9 cellular contexts compared by ENCODE assay signal in the genomic region with DNA sequence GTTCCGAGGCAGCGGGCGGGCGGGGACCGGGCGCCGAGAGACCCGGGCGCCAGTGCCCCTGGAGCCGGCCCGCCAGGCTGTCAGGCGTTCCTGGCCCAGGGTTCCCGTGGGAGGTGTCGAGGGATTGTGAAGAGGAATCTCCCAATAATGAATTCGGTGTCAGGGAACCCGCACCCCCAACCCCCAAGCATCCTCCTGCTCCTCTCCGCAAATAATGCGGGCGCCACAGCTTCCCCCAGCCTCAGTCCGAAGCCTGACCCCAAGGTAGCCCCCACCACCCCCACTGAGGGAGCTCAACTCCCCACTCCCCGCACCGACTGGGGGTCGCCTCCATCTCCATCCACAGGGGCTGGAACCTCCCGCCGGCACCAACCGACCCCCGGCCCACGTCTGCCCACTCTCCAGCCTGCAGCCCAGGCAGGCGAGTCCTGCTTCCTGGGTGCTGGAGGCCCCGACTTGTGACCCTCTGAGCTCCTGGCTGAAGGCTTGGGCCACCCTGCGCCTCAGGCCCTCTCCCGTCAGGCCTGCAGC. TPM values are rescaled to one million over a fixed set of nuclear protein-coding genes. Genes with fewer than 3 reads are reported as not detected.
A peak's percentile ranks its signal among the peaks of the same experiment; 100 is the strongest.
DNase-seq lines count a peak whose midpoint lies in the region; ATAC-seq and TF ChIP-seq lines count a peak whose summit lies in the region.
"Had no signal": no experiment of that assay in that cellular context is flagged by ENCODE, and none has a peak within 500 bp of the region (broad histone marks: within the 10 kb centered on the region; RNA-seq: fewer than 3 reads in every experiment).

No MANE protein-coding gene starts in this region.

- TF ChIP-seq CTCF in body of pancreas (IDR thresholded peaks at IDR 0.05) (no peak), type B pancreatic cell (conservative IDR thresholded peaks at IDR 0.05) (no peak)

- H3K27me3 ChIP-seq in right cardiac atrium (ENCODE audit: control insufficient read depth, insufficient read depth) (no peaks in the 10 kb centered on the region), body of pancreas (no peaks in the 10 kb centered on the region)

- H3K9me3 Mint-ChIP-seq in naive B cell (peaks cover 0 to 1% (median 0%) of the 10 kb centered on the region in 7 donors), type B pancreatic cell (no peaks in the 10 kb centered on the region)

- 21% methylated on average over 32 of the region's 32 CpGs for WGBS in right cardiac atrium
- 41 to 65% methylated on average over 8 to 25 of the region's 32 CpGs for WGBS in body of pancreas, 2 donors

- ATAC-seq in right cardiac atrium (no peak), left cardiac atrium (no peak), body of pancreas (peak; percentile 2), naive B cell (ENCODE audit: low read depth in 2 of 2) (no peak)

- DNase-seq in right cardiac atrium (no peak), left cardiac atrium (no peak), body of pancreas (no peak), naive B cell (no peak), type B pancreatic cell (ENCODE audit: extremely low spot score, unreplicated experiment) (no peak), NCI-H524 treated with DMSO at 0.1 percent for 48 hours (lab: John Stamatoyannopoulos, UW) (no peak), DMS53 treated with DMSO at 0.1 percent for 48 hours (lab: John Stamatoyannopoulos, UW; ENCODE audit: unreplicated experiment) (no peak)
- no peak for DNase-seq in stimulated activated CD4-positive, alpha-beta T cell treated with anti-CD3 and anti-CD28 coated beads, Interleukin-4, amount 100 ng/mL, for 4 hours

- peaks cover 6 to 9% (median 9%) of the 10 kb centered on the region in 3 donors for H3K4me1 Mint-ChIP-seq in naive B cell
- H3K4me1 Mint-ChIP-seq in type B pancreatic cell (ENCODE audit: unreplicated experiment) = no peaks in the 10 kb centered on the region

- H3K4me3 ChIP-seq in right cardiac atrium (ENCODE audit: low read length) (peak overlapping the region; percentile 67), body of pancreas (no peak overlapping the region)

- no peak overlapping the region for H3K27ac ChIP-seq in right cardiac atrium (ENCODE audit: low read length)
- no peak overlapping the region for H3K27ac ChIP-seq in body of pancreas
- H3K27ac ChIP-seq: C4-2B had no signal

- H3K4me3 Mint-ChIP-seq in naive B cell = peak overlapping the region; percentile 56 to 84 (median 70)
- peak overlapping the region; percentile 74 for H3K4me3 Mint-ChIP-seq in type B pancreatic cell

- H3K4me1 ChIP-seq in right cardiac atrium (ENCODE audit: control insufficient read depth, insufficient read depth, low read length) (no peaks in the 10 kb centered on the region), body of pancreas (peaks cover 13% of the 10 kb centered on the region)

- no peak for TF ChIP-seq POLR2A in body of pancreas (IDR thresholded peaks at IDR 0.05)

- H3K27ac Mint-ChIP-seq in naive B cell (no peak overlapping the region), type B pancreatic cell (no peak overlapping the region)

- H3K36me3 Mint-ChIP-seq in naive B cell (no peaks in the 10 kb centered on the region), type B pancreatic cell (no peaks in the 10 kb centered on the region)

- intact Hi-C loops in right cardiac atrium (cut with DNase I) (no loop called here), left cardiac atrium (cut with DNase I) (no loop called here), body of pancreas (cut with DNase I) (no loop called here)

- no peaks in the 10 kb centered on the region for H3K36me3 ChIP-seq in body of pancreas (replicated peaks in 1 of 2; ENCODE audit: insufficient read depth in 1 of 2, low read depth in 2 of 2)

- H3K9me3 ChIP-seq in right cardiac atrium (ENCODE audit: control insufficient read depth, low read length) = no peaks in the 10 kb centered on the region
- no peaks in the 10 kb centered on the region for H3K9me3 ChIP-seq in body of pancreas

- H3K27me3 Mint-ChIP-seq in naive B cell (peaks cover 23 to 73% (median 49%) of the 10 kb centered on the region in 3 donors), type B pancreatic cell (peaks cover 30% of the 10 kb centered on the region)

RNA-seq across cellular contexts. Expression of gene CASKIN1, which starts 0.6 kb away (rescaled TPM):
- total RNA-seq in right cardiac atrium (10 to 100 TPM in 3 of 4 donors, 1 to 10 TPM in 1; 9.3 to 26.5 (median 12.3) TPM), left cardiac atrium (1 to 10 TPM; 5.9 to 6.1 TPM), body of pancreas (under 1 TPM; 0.66 to 0.78 TPM), type B pancreatic cell (ENCODE audit: low replicate concordance) (2.7 and 6.3 TPM in 2 replicates)
- polyA plus RNA-seq in right cardiac atrium (9.7 TPM), naive B cell (ENCODE audit: low read depth in 6 of 6) (not detected)

RNA-seq across cellular contexts. Expression of gene MLST8, which starts 8.2 kb away (rescaled TPM):
- 10 to 100 TPM; 24.2 to 29.3 (median 27.0) TPM for total RNA-seq in right cardiac atrium
- 33.3 TPM for polyA plus RNA-seq in right cardiac atrium
- 10 to 100 TPM; 24.9 to 26.9 TPM for total RNA-seq in left cardiac atrium
- total RNA-seq in body of pancreas = 10 to 100 TPM; 32.4 to 59.0 TPM
- 10 to 100 TPM; 28.1 to 43.1 (median 33.4) TPM for polyA plus RNA-seq in naive B cell (ENCODE audit: low read depth in 6 of 6)
- 44.9 and 56.8 TPM in 2 replicates for total RNA-seq in type B pancreatic cell (ENCODE audit: low replicate concordance)

RNA-seq across cellular contexts. Expression of gene BRICD5, which starts 13.6 kb away (rescaled TPM):
- total RNA-seq in right cardiac atrium (10 to 100 TPM in 1 of 4 donors, 1 to 10 TPM in 3; 6.8 to 11.0 (median 7.9) TPM), left cardiac atrium (1 to 10 TPM; 5.7 to 5.9 TPM), body of pancreas (1 to 10 TPM; 1.8 to 3.3 TPM), type B pancreatic cell (ENCODE audit: low replicate concordance) (8.7 and 16.6 TPM in 2 replicates)
- polyA plus RNA-seq in right cardiac atrium (3.4 TPM), naive B cell (ENCODE audit: low read depth in 6 of 6) (under 1 TPM in 2 of 6 donors, not detected in 4; 0.48 to 0.49 TPM)

RNA-seq across cellular contexts. Expression of gene PGP, which starts 17.6 kb away (rescaled TPM):
- total RNA-seq in right cardiac atrium = 10 to 100 TPM; 20.2 to 24.8 (median 21.5) TPM
- polyA plus RNA-seq in right cardiac atrium = 19.3 TPM
- total RNA-seq in left cardiac atrium = 10 to 100 TPM; 21.1 to 24.6 TPM
- total RNA-seq in body of pancreas = 10 to 100 TPM in 1 of 2 donors, 1 to 10 TPM in 1; 7.8 to 15.8 TPM
- 10 to 100 TPM in 2 of 6 donors, 1 to 10 TPM in 4; 5.7 to 11.0 (median 9.5) TPM for polyA plus RNA-seq in naive B cell (ENCODE audit: low read depth in 6 of 6)
- 16.2 and 25.5 TPM in 2 replicates for total RNA-seq in type B pancreatic cell (ENCODE audit: low replicate concordance)

RNA-seq across cellular contexts. Expression of gene E4F1, which starts 26.3 kb away (rescaled TPM):
- total RNA-seq in right cardiac atrium (10 to 100 TPM; 11.8 to 16.1 (median 14.2) TPM), left cardiac atrium (10 to 100 TPM; 11.9 to 15.0 TPM), body of pancreas (10 to 100 TPM; 22.3 to 48.1 TPM), type B pancreatic cell (ENCODE audit: low replicate concordance) (24.9 and 30.4 TPM in 2 replicates)
- polyA plus RNA-seq in right cardiac atrium (13.7 TPM), naive B cell (ENCODE audit: low read depth in 6 of 6) (10 to 100 TPM in 2 of 6 donors, 1 to 10 TPM in 4; 6.4 to 16.1 (median 8.9) TPM)
